In genomic region chr19:1574354-1574753, GRCh38 we compare ENCODE assay signal across 23 cellular contexts. TPM values are rescaled to one million over a fixed set of nuclear protein-coding genes. Genes with fewer than 3 reads are reported as not detected.
"Had no signal": no experiment of that assay in that cellular context is flagged by ENCODE, and none has a peak within 500 bp of the region (broad histone marks: within the 10 kb centered on the region; RNA-seq: fewer than 3 reads in every experiment).

No MANE protein-coding gene starts in this region.

- H3K4me3 ChIP-seq: adrenal gland, K562, PC-9 had no signal

- H3K9me3 ChIP-seq: adrenal gland had no signal

- H3K27ac ChIP-seq: adrenal gland, PC-9 had no signal

- H2AFZ ChIP-seq: PC-9 had no signal

- H3K27me3 ChIP-seq: adrenal gland had no signal

- DNase-seq: activated CD4-positive, alpha-beta T cell treated with anti-CD3 and anti-CD28 coated beads for 48 hours; activated CD4-positive, alpha-beta T cell treated with anti-CD3 and anti-CD28 coated beads, Interleukin-2, amount 50 U/mL, for 4 hours; activated CD4-positive, CD25-positive, alpha-beta regulatory T cell treated with anti-CD3 and anti-CD28 coated beads, Interleukin-2, amount 50 U/mL, for 72 hours; activated CD8-positive, alpha-beta memory T cell treated with anti-CD3 and anti-CD28 coated beads, Interleukin-2, amount 50 U/mL, for 48 hours; activated CD8-positive, alpha-beta T cell treated with anti-CD3 and anti-CD28 coated beads, Interleukin-2, amount 10 ng/mL, durations not matched to agents 7 days and 5 days; activated effector memory CD4-positive, alpha-beta T cell treated with Interleukin-2 at 50 U/mL for 16 hours; activated naive CD4-positive, alpha-beta T cell; activated T-cell treated with anti-CD3 and anti-CD28 coated beads, Interleukin-2, amount 50 U/mL, for 1 hour; adrenal gland; anterior cingulate cortex; central memory CD4-positive, alpha-beta T cell; Kasumi-1; NCI-H1048; NCI-H146; NCI-H187 treated with DMSO at 0.1 percent for 48 hours; NCI-H2081 treated with DMSO at 0.1 percent for 48 hours; NCI-H446; NCI-H524; PC-9; SHP77 treated with DMSO at 0.1 percent for 48 hours had no signal

- H3K4me2 ChIP-seq: PC-9 had no signal

- H3K4me1 ChIP-seq: adrenal gland had no signal

RNA-seq across cellular contexts. Expression of gene PLK5, which starts 50.5 kb away (rescaled TPM):
- total RNA-seq: activated CD8-positive, alpha-beta T cell treated with anti-CD3 and anti-CD28 coated beads, Interleukin-2, amount 10 ng/mL, durations not matched to agents 7 days and 5 days; activated T-helper 1 cell treated with anti-CD3 and anti-CD28 coated beads, Interleukin-12 subunit alpha, Interleukin-12 subunit beta, Interleukin-2, Interleukin-4 antibody, amounts not matched to agents 30 ng/mL and 10 ng/mL and 1 ng/mL, durations not matched to agents 14 hours and 24 hours and 36 hours; PC-9; SK-MEL-5 had no signal
